8 cellular contexts compared by ENCODE assay signal in the genomic region with DNA sequence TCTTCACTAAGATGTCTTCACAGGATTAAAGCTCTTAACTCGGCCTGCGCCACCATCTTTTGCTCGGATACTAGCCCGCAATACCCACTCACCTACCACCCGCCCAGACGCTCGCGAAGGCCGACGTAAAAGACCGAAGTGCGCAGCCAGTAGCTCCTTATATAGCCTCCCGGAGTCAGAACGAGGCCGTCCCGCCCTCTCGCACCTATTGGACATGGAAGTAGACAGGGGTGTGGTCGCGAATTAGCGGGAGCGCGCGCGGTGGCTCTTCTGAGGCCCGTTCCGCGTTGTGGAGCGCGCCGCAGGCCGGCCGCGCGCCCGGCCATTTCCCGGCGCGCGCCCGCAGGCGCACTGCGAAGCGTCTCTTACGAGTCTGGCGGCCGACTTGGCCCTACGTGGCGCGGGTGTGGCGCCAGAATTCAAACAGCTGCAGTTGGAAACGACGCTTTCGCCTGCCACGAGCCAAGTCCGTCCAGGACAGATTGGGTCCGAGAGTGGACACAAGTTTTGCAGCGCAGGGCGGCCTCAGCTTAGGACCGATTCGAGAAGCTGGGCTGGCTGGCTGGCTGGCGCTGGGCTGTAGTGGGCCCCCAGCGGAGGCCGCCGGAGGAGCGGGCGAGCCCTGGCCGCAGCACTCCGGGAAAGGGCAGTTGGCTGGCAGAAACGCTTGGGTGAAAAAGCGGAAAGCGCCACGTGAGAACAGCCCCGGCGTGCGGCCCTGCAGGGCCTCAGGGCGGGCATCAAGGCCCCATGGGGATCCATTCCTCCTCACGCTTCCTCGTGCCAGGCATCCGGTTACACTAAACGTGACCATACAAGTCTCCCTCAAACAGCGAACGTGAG. TPM values are rescaled to one million over a fixed set of nuclear protein-coding genes. Genes with fewer than 3 reads are reported as not detected.
A peak's percentile ranks its signal among the peaks of the same experiment; 100 is the strongest.
DNase-seq lines count a peak whose midpoint lies in the region; ATAC-seq and TF ChIP-seq lines count a peak whose summit lies in the region.

No MANE protein-coding gene starts in this region.

- intact Hi-C loops in activated T-helper 2 cell treated with anti-CD3 and anti-CD28 coated beads, Interferon-gamma antibody, Interleukin-2, Interleukin-4, amounts not matched to agents 10 μg/mL and 5 μg/mL and 100 μg/mL, durations not matched to agents 14 hours and 24 hours and 36 hours (cut with micrococcal nuclease) = loop anchor here (1.0 to 10.0 kb wide), 7 partner anchors 9 to 1478 kb away; a partner anchor contains a TSS

- peak overlapping the region; percentile 84 for H3K27ac Mint-ChIP-seq in activated T-helper 2 cell treated with anti-CD3 and anti-CD28 coated beads, Interferon-gamma antibody, Interleukin-2, Interleukin-4, amounts not matched to agents 10 μg/mL and 5 μg/mL and 100 μg/mL, durations not matched to agents 14 hours and 24 hours and 36 hours
- H3K27ac Mint-ChIP-seq in nephron = peak overlapping the region; percentile 94 to 98 (median 96)

- DNase-seq in EL = peak; percentile 99
- peak; percentile 97 for DNase-seq in GOT3 (lab: John Stamatoyannopoulos, UW)
- DNase-seq in LHCN-M2 (ENCODE audit: low read depth) = peak; percentile 99
- DNase-seq in RPMI7951 (ENCODE audit: low read depth) = peak; percentile 99
- DNase-seq in activated T-helper 2 cell treated with anti-CD3 and anti-CD28 coated beads, Interferon-gamma antibody, Interleukin-2, Interleukin-4, amounts not matched to agents 10 μg/mL and 5 μg/mL and 100 μg/mL, durations not matched to agents 14 hours and 24 hours and 36 hours (ENCODE audit: low spot score) = peak; percentile 98
- DNase-seq in fibroblast of pulmonary artery (ENCODE audit: low read depth) = peak; percentile 99
- peak; percentile 95 for DNase-seq in stimulated activated naive CD8-positive, alpha-beta T cell treated with anti-CD3 and anti-CD28 coated beads, Interleukin-15, Interleukin-2, amounts not matched to agents 100 U/mL and 50 U/mL, for 24 hours

- peak overlapping the region; percentile 99 for H3K4me3 Mint-ChIP-seq in activated T-helper 2 cell treated with anti-CD3 and anti-CD28 coated beads, Interferon-gamma antibody, Interleukin-2, Interleukin-4, amounts not matched to agents 10 μg/mL and 5 μg/mL and 100 μg/mL, durations not matched to agents 14 hours and 24 hours and 36 hours (ENCODE audit: low read depth)
- peak overlapping the region; percentile 94 to 100 (median 97) for H3K4me3 Mint-ChIP-seq in nephron

- TF ChIP-seq CTCF in fibroblast of pulmonary artery (IDR thresholded peaks at IDR 0.05; ENCODE audit: low read length, missing control alignments) = no peak
- TF ChIP-seq CTCF in nephron (IDR thresholded peaks at IDR 0.05; ENCODE audit: unreplicated experiment in 3 of 3) = no peak

- no peaks in the 10 kb centered on the region for H3K27me3 Mint-ChIP-seq in activated T-helper 2 cell treated with anti-CD3 and anti-CD28 coated beads, Interferon-gamma antibody, Interleukin-2, Interleukin-4, amounts not matched to agents 10 μg/mL and 5 μg/mL and 100 μg/mL, durations not matched to agents 14 hours and 24 hours and 36 hours (ENCODE audit: low read depth)
- H3K27me3 Mint-ChIP-seq in nephron (ENCODE audit: low read depth) = no peaks in the 10 kb centered on the region

- H3K4me3 ChIP-seq in fibroblast of pulmonary artery (replicated peaks; ENCODE audit: low read depth, low read length) = peak overlapping the region; percentile 92

- H3K4me1 Mint-ChIP-seq in activated T-helper 2 cell treated with anti-CD3 and anti-CD28 coated beads, Interferon-gamma antibody, Interleukin-2, Interleukin-4, amounts not matched to agents 10 μg/mL and 5 μg/mL and 100 μg/mL, durations not matched to agents 14 hours and 24 hours and 36 hours (ENCODE audit: low read depth) = peaks cover 39% of the 10 kb centered on the region
- H3K4me1 Mint-ChIP-seq in nephron = peaks cover 33% of the 10 kb centered on the region

- peaks cover 7% of the 10 kb centered on the region for H3K9me3 Mint-ChIP-seq in activated T-helper 2 cell treated with anti-CD3 and anti-CD28 coated beads, Interferon-gamma antibody, Interleukin-2, Interleukin-4, amounts not matched to agents 10 μg/mL and 5 μg/mL and 100 μg/mL, durations not matched to agents 14 hours and 24 hours and 36 hours
- no peaks in the 10 kb centered on the region for H3K9me3 Mint-ChIP-seq in nephron

- peak; percentile 92 for ATAC-seq in stimulated activated naive CD8-positive, alpha-beta T cell treated with anti-CD3 and anti-CD28 coated beads, Interleukin-15, Interleukin-2, amounts not matched to agents 100 U/mL and 50 U/mL, for 24 hours

- H3K36me3 Mint-ChIP-seq in activated T-helper 2 cell treated with anti-CD3 and anti-CD28 coated beads, Interferon-gamma antibody, Interleukin-2, Interleukin-4, amounts not matched to agents 10 μg/mL and 5 μg/mL and 100 μg/mL, durations not matched to agents 14 hours and 24 hours and 36 hours (ENCODE audit: low read depth) = peaks cover 58% of the 10 kb centered on the region
- H3K36me3 Mint-ChIP-seq in nephron (ENCODE audit: low read depth) = peaks cover 26% of the 10 kb centered on the region

RNA-seq across cellular contexts. Expression of a gene that starts 36.1 kb away (rescaled TPM):
- total RNA-seq in LHCN-M2 (2014; rRNA removed) = 107 and 121 TPM in 2 replicates
- polyA plus RNA-seq in LHCN-M2 (2012) = 81.2 TPM
- 74.5 and 80.5 TPM in 2 replicates for total RNA-seq in RPMI7951 (2014; rRNA removed; shearing (Covaris generic))
- 197 TPM in 2 replicates for total RNA-seq in activated T-helper 2 cell treated with anti-CD3 and anti-CD28 coated beads, Interferon-gamma antibody, Interleukin-2, Interleukin-4, amounts not matched to agents 10 μg/mL and 5 μg/mL and 100 μg/mL, durations not matched to agents 14 hours and 24 hours and 36 hours

Comparison
In these comparisons a context has a peak if more than half of its experiments do, and no peak if none do; other contexts are left out.
1. Peak in every context shown above with its lines: DNase-seq, ATAC-seq and H3K4me3 ChIP-seq.